In the genomic region with DNA sequence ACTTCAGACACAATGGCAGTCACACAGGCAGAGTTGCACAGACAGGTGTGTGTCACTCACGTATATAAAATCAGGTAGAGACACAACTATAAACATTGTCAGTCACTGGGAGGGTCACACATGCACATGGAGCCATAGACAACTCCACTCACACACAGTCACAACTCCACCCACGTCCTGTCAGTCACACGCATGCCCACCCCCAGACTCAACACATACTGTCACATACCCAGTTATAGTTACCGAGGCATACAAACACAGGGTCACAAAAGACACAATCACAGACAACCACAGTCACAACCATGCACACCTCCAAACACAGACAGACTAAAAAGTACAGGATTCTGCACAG, we compare ENCODE assay signal across 2 cellular contexts.
TF ChIP-seq lines count a peak whose summit lies in the region.

No MANE protein-coding gene starts in this region.

TF ChIP-seq in SK-N-SH, 30 proteins besides CTCF, POLR2A, EP300 and RAD21 (continued from another document):
- no peak for TF ChIP-seq FOXJ3 (CRISPR knock-in tag; IDR thresholded peaks at IDR 0.05)
- no peak for TF ChIP-seq EZH2phosphoT487 (IDR thresholded peaks at IDR 0.05; ENCODE audit: borderline replicate concordance, low read depth)
- TF ChIP-seq MXI1 (IDR thresholded peaks at IDR 0.05; ENCODE audit: low read depth, low read length): no peak; the same call in 1 of the 2 replicates
- TF ChIP-seq, protein P1, sequence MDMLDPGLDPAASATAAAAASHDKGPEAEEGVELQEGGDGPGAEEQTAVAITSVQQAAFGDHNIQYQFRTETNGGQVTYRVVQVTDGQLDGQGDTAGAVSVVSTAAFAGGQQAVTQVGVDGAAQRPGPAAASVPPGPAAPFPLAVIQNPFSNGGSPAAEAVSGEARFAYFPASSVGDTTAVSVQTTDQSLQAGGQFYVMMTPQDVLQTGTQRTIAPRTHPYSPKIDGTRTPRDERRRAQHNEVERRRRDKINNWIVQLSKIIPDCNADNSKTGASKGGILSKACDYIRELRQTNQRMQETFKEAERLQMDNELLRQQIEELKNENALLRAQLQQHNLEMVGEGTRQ (IDR thresholded peaks at IDR 0.05; ENCODE audit: borderline replicate concordance, low read depth, low read length): no peak
- TF ChIP-seq SMC3 (IDR thresholded peaks at IDR 0.05; ENCODE audit: low read depth, low read length): no peak
- no peak for TF ChIP-seq FOSL2 (IDR thresholded peaks at IDR 0.05; ENCODE audit: borderline replicate concordance, low read depth)
- TF ChIP-seq, protein P2, sequence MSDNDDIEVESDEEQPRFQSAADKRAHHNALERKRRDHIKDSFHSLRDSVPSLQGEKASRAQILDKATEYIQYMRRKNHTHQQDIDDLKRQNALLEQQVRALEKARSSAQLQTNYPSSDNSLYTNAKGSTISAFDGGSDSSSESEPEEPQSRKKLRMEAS (IDR thresholded peaks at IDR 0.05; ENCODE audit: low read depth): no peak
- TF ChIP-seq NRF1 (IDR thresholded peaks at IDR 0.05; ENCODE audit: low read depth, low read length): no peak
- no peak for TF ChIP-seq TEAD4 (IDR thresholded peaks at IDR 0.05; ENCODE audit: borderline replicate concordance, insufficient read depth)
- TF ChIP-seq FOXM1 (IDR thresholded peaks at IDR 0.05; ENCODE audit: low read depth): no peak
- TF ChIP-seq CHD2 (IDR thresholded peaks at IDR 0.05; ENCODE audit: low read length, partially characterized antibody): no peak
- TF ChIP-seq ELF1 (IDR thresholded peaks at IDR 0.05): no peak
- TF ChIP-seq, protein P3, sequence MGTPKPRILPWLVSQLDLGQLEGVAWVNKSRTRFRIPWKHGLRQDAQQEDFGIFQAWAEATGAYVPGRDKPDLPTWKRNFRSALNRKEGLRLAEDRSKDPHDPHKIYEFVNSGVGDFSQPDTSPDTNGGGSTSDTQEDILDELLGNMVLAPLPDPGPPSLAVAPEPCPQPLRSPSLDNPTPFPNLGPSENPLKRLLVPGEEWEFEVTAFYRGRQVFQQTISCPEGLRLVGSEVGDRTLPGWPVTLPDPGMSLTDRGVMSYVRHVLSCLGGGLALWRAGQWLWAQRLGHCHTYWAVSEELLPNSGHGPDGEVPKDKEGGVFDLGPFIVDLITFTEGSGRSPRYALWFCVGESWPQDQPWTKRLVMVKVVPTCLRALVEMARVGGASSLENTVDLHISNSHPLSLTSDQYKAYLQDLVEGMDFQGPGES (IDR thresholded peaks at IDR 0.05; ENCODE audit: low read depth, low read length): no peak
TF ChIP-seq in SK-N-SH: peak in this region for 0.

TF ChIP-seq in SK-N-SH treated with all-trans-retinoic acid at 6 μM for 48 hours, 23 proteins besides CTCF, POLR2A, EP300 and RAD21 (continued from another document):
- TF ChIP-seq, protein P4, sequence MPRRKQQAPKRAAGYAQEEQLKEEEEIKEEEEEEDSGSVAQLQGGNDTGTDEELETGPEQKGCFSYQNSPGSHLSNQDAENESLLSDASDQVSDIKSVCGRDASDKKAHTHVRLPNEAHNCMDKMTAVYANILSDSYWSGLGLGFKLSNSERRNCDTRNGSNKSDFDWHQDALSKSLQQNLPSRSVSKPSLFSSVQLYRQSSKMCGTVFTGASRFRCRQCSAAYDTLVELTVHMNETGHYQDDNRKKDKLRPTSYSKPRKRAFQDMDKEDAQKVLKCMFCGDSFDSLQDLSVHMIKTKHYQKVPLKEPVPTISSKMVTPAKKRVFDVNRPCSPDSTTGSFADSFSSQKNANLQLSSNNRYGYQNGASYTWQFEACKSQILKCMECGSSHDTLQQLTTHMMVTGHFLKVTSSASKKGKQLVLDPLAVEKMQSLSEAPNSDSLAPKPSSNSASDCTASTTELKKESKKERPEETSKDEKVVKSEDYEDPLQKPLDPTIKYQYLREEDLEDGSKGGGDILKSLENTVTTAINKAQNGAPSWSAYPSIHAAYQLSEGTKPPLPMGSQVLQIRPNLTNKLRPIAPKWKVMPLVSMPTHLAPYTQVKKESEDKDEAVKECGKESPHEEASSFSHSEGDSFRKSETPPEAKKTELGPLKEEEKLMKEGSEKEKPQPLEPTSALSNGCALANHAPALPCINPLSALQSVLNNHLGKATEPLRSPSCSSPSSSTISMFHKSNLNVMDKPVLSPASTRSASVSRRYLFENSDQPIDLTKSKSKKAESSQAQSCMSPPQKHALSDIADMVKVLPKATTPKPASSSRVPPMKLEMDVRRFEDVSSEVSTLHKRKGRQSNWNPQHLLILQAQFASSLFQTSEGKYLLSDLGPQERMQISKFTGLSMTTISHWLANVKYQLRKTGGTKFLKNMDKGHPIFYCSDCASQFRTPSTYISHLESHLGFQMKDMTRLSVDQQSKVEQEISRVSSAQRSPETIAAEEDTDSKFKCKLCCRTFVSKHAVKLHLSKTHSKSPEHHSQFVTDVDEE (CRISPR knock-in tag; IDR thresholded peaks at IDR 0.05): no peak
- TF ChIP-seq ZFP3 (CRISPR knock-in tag; IDR thresholded peaks at IDR 0.05) (no peak), ZNF8 (CRISPR knock-in tag; IDR thresholded peaks at IDR 0.05) (no peak), BACH2 (CRISPR knock-in tag; IDR thresholded peaks at IDR 0.05; ENCODE audit: borderline replicate concordance) (no peak), ISL1 (CRISPR knock-in tag; IDR thresholded peaks at IDR 0.05) (no peak), ZFP30 (CRISPR knock-in tag; IDR thresholded peaks at IDR 0.05) (no peak)
